Comparison of ENCODE assay signal across 1 cellular context in genomic region chrX:30643313-30643821, GRCh38.
A peak's percentile ranks its signal among the peaks of the same experiment; 100 is the strongest.
TF ChIP-seq lines count a peak whose summit lies in the region.

No MANE protein-coding gene starts in this region.

TF ChIP-seq in HepG2, 621 proteins besides CTCF, POLR2A, EP300 and RAD21 (continued from another document and continues in another):
- no peak for TF ChIP-seq GTF3A (CRISPR knock-in tag; conservative IDR thresholded peaks at IDR 0.05)
- TF ChIP-seq, protein P1, sequence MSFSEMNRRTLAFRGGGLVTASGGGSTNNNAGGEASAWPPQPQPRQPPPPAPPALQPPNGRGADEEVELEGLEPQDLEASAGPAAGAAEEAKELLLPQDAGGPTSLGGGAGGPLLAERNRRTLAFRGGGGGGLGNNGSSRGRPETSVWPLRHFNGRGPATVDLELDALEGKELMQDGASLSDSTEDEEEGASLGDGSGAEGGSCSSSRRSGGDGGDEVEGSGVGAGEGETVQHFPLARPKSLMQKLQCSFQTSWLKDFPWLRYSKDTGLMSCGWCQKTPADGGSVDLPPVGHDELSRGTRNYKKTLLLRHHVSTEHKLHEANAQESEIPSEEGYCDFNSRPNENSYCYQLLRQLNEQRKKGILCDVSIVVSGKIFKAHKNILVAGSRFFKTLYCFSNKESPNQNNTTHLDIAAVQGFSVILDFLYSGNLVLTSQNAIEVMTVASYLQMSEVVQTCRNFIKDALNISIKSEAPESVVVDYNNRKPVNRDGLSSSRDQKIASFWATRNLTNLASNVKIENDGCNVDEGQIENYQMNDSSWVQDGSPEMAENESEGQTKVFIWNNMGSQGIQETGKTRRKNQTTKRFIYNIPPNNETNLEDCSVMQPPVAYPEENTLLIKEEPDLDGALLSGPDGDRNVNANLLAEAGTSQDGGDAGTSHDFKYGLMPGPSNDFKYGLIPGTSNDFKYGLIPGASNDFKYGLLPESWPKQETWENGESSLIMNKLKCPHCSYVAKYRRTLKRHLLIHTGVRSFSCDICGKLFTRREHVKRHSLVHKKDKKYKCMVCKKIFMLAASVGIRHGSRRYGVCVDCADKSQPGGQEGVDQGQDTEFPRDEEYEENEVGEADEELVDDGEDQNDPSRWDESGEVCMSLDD (CRISPR knock-in tag; IDR thresholded peaks at IDR 0.05; ENCODE audit: borderline replicate concordance), result no peak
- no peak for TF ChIP-seq ZNF567 (CRISPR knock-in tag; IDR thresholded peaks at IDR 0.05; ENCODE audit: borderline replicate concordance)
- no peak for TF ChIP-seq AGO2 (optimal IDR thresholded peaks at IDR 0.05; ENCODE audit: low read depth, low read length)
- TF ChIP-seq CBFB (CRISPR knock-in tag; IDR thresholded peaks at IDR 0.05), result no peak
- no peak for TF ChIP-seq ZNF260 (CRISPR knock-in tag; IDR thresholded peaks at IDR 0.05; ENCODE audit: borderline replicate concordance, low read depth)
- TF ChIP-seq, protein P2, sequence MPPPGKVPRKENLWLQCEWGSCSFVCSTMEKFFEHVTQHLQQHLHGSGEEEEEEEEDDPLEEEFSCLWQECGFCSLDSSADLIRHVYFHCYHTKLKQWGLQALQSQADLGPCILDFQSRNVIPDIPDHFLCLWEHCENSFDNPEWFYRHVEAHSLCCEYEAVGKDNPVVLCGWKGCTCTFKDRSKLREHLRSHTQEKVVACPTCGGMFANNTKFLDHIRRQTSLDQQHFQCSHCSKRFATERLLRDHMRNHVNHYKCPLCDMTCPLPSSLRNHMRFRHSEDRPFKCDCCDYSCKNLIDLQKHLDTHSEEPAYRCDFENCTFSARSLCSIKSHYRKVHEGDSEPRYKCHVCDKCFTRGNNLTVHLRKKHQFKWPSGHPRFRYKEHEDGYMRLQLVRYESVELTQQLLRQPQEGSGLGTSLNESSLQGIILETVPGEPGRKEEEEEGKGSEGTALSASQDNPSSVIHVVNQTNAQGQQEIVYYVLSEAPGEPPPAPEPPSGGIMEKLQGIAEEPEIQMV (CRISPR knock-in tag; IDR thresholded peaks at IDR 0.05; ENCODE audit: low read depth), result no peak
- no peak for TF ChIP-seq SP1 (IDR thresholded peaks at IDR 0.05)
- no peak for TF ChIP-seq SP1 (CRISPR knock-in tag; IDR thresholded peaks at IDR 0.05)
- no peak for TF ChIP-seq ATF5 (CRISPR knock-in tag; IDR thresholded peaks at IDR 0.05; ENCODE audit: low read depth)
- peak; percentile 22; the same call in 1 of the 2 replicates for TF ChIP-seq ARID3A (IDR thresholded peaks at IDR 0.05; ENCODE audit: low read depth, low read length)
- TF ChIP-seq MED1 (CRISPR knock-in tag; IDR thresholded peaks at IDR 0.05), result peak; percentile 99
- TF ChIP-seq MIER3 (CRISPR knock-in tag; IDR thresholded peaks at IDR 0.05; ENCODE audit: borderline replicate concordance), result 0 out of 2 replicates have a peak, but pooled peaks have one; percentile 69
- no peak for TF ChIP-seq SIN3A (IDR thresholded peaks at IDR 0.05; ENCODE audit: borderline replicate concordance, low read depth, low read length)
- TF ChIP-seq ZNF883 (CRISPR knock-in tag; IDR thresholded peaks at IDR 0.05; ENCODE audit: not compliant biosample characterization), result no peak
- 0 out of 2 replicates have a peak, but pooled peaks have one; percentile 25 for TF ChIP-seq IKZF5 (CRISPR knock-in tag; IDR thresholded peaks at IDR 0.05)
- TF ChIP-seq ATF4 (CRISPR knock-in tag; IDR thresholded peaks at IDR 0.05), result peak in 1 of 2 experiments; percentile 81; a peak in 2 of 4 replicates
- TF ChIP-seq FOXA3 (CRISPR knock-in tag; IDR thresholded peaks at IDR 0.05), result peak; percentile 87
- TF ChIP-seq NCOR1 (IDR thresholded peaks at IDR 0.05; ENCODE audit: borderline replicate concordance, low read length), result peak; percentile 61; the same call in 1 of the 2 replicates
- TF ChIP-seq ZNF160 (CRISPR knock-in tag; IDR thresholded peaks at IDR 0.05), result no peak
- TF ChIP-seq XBP1 (CRISPR knock-in tag; IDR thresholded peaks at IDR 0.05), result no peak
- 0 out of 2 replicates have a peak, but pooled peaks have one; percentile 42 for TF ChIP-seq KLF6 (CRISPR knock-in tag; IDR thresholded peaks at IDR 0.05)
- no peak for TF ChIP-seq ZNF512B (CRISPR knock-in tag; IDR thresholded peaks at IDR 0.05; ENCODE audit: borderline replicate concordance)
- no peak for TF ChIP-seq SSRP1 (CRISPR knock-in tag; IDR thresholded peaks at IDR 0.05)
- TF ChIP-seq FOXP4 (CRISPR knock-in tag; IDR thresholded peaks at IDR 0.05), result peak; percentile 72
- TF ChIP-seq REXO4 (CRISPR knock-in tag; IDR thresholded peaks at IDR 0.05; ENCODE audit: borderline replicate concordance), result no peak
- no peak for TF ChIP-seq ZSCAN30 (CRISPR knock-in tag; IDR thresholded peaks at IDR 0.05)
- no peak for TF ChIP-seq ZNF7 (CRISPR knock-in tag; IDR thresholded peaks at IDR 0.05)
- TF ChIP-seq KAT7 (CRISPR knock-in tag; IDR thresholded peaks at IDR 0.05; ENCODE audit: borderline replicate concordance), result peak; percentile 58; the same call in 1 of the 2 replicates
- TF ChIP-seq GABPB1 (CRISPR knock-in tag; IDR thresholded peaks at IDR 0.05), result no peak
- no peak for TF ChIP-seq ZBED4 (CRISPR knock-in tag; IDR thresholded peaks at IDR 0.05; ENCODE audit: borderline replicate concordance)
- TF ChIP-seq ZNF331 (CRISPR knock-in tag; IDR thresholded peaks at IDR 0.05), result peak; percentile 24; the same call in 1 of the 2 replicates
- no peak for TF ChIP-seq PHF8 (CRISPR knock-in tag; IDR thresholded peaks at IDR 0.05)
- no peak for TF ChIP-seq ZNF816 (CRISPR knock-in tag; IDR thresholded peaks at IDR 0.05; ENCODE audit: borderline replicate concordance)
- TF ChIP-seq CREM (IDR thresholded peaks at IDR 0.05), result peak; percentile 92
- TF ChIP-seq CREM (CRISPR knock-in tag; IDR thresholded peaks at IDR 0.05), result no peak
- no peak for TF ChIP-seq ZNF124 (CRISPR knock-in tag; IDR thresholded peaks at IDR 0.05)
- TF ChIP-seq TGIF2 (CRISPR knock-in tag; IDR thresholded peaks at IDR 0.05), result no peak
- TF ChIP-seq SRSF9 (IDR thresholded peaks at IDR 0.05; ENCODE audit: borderline replicate concordance, insufficient read depth, low read depth, low read length, poor library complexity, severe bottlenecking), result no peak
- TF ChIP-seq MAF1 (CRISPR knock-in tag; IDR thresholded peaks at IDR 0.05; ENCODE audit: borderline replicate concordance), result no peak
- TF ChIP-seq, protein P3, sequence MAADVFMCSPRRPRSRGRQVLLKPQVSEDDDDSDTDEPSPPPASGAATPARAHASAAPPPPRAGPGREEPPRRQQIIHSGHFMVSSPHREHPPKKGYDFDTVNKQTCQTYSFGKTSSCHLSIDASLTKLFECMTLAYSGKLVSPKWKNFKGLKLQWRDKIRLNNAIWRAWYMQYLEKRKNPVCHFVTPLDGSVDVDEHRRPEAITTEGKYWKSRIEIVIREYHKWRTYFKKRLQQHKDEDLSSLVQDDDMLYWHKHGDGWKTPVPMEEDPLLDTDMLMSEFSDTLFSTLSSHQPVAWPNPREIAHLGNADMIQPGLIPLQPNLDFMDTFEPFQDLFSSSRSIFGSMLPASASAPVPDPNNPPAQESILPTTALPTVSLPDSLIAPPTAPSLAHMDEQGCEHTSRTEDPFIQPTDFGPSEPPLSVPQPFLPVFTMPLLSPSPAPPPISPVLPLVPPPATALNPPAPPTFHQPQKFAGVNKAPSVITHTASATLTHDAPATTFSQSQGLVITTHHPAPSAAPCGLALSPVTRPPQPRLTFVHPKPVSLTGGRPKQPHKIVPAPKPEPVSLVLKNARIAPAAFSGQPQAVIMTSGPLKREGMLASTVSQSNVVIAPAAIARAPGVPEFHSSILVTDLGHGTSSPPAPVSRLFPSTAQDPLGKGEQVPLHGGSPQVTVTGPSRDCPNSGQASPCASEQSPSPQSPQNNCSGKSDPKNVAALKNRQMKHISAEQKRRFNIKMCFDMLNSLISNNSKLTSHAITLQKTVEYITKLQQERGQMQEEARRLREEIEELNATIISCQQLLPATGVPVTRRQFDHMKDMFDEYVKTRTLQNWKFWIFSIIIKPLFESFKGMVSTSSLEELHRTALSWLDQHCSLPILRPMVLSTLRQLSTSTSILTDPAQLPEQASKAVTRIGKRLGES (CRISPR knock-in tag; IDR thresholded peaks at IDR 0.05; ENCODE audit: borderline replicate concordance), result no peak
